ENCODE assay signal across 28 cellular contexts in genomic region chr13:53285896-53286430, GRCh38.
"Had no signal": no experiment of that assay in that cellular context is flagged by ENCODE, and none has a peak within 500 bp of the region (broad histone marks: within the 10 kb centered on the region; RNA-seq: fewer than 3 reads in every experiment).

No MANE protein-coding gene starts in this region.

- H3K27ac ChIP-seq: adrenal gland, body of pancreas, colonic mucosa, epithelial cell of prostate, esophagus squamous epithelium, gastroesophageal sphincter, heart right ventricle had no signal

- H3K36me3 Mint-ChIP-seq: activated naive CD4-positive, alpha-beta T cell treated with anti-CD3 and anti-CD28 coated beads, Interleukin-2, amount 50 U/mL, for 24 hours; activated naive CD8-positive, alpha-beta T cell treated with anti-CD3 and anti-CD28 coated beads for 36 hours; WTC11 had no signal

- H3K27ac Mint-ChIP-seq: activated CD4-positive, alpha-beta memory T cell treated with anti-CD3 and anti-CD28 coated beads, Interleukin-2, amount 10 ng/mL, durations not matched to agents 7 days and 5 days; activated CD4-positive, alpha-beta T cell treated with anti-CD3 and anti-CD28 coated beads, Interleukin-2, amount 10 ng/mL, durations not matched to agents 7 days and 5 days; activated naive CD4-positive, alpha-beta T cell treated with anti-CD3 and anti-CD28 coated beads, Interleukin-2, amount 50 U/mL, for 24 hours; activated naive CD8-positive, alpha-beta T cell treated with anti-CD3 and anti-CD28 coated beads for 36 hours; activated naive CD8-positive, alpha-beta T cell treated with anti-CD3 and anti-CD28 coated beads, Interleukin-2, amount 50 U/mL, for 24 hours; activated T-cell treated with anti-CD3 and anti-CD28 coated beads, Interleukin-2, amount 50 U/mL, for 24 hours; activated T-cell treated with anti-CD3 and anti-CD28 coated beads, Interleukin-2, amount 50 U/mL, for 72 hours; WTC11 had no signal

- H3K27me3 Mint-ChIP-seq: activated CD4-positive, alpha-beta memory T cell treated with anti-CD3 and anti-CD28 coated beads, Interleukin-2, amount 10 ng/mL, durations not matched to agents 7 days and 5 days; activated CD4-positive, alpha-beta T cell treated with anti-CD3 and anti-CD28 coated beads, Interleukin-2, amount 10 ng/mL, durations not matched to agents 7 days and 5 days; activated naive CD4-positive, alpha-beta T cell treated with anti-CD3 and anti-CD28 coated beads, Interleukin-2, amount 50 U/mL, for 24 hours; activated naive CD8-positive, alpha-beta T cell treated with anti-CD3 and anti-CD28 coated beads for 36 hours; activated naive CD8-positive, alpha-beta T cell treated with anti-CD3 and anti-CD28 coated beads, Interleukin-2, amount 50 U/mL, for 24 hours; activated T-cell treated with anti-CD3 and anti-CD28 coated beads, Interleukin-2, amount 50 U/mL, for 24 hours had no signal

- H3K4me1 Mint-ChIP-seq: activated CD4-positive, alpha-beta memory T cell treated with anti-CD3 and anti-CD28 coated beads, Interleukin-2, amount 10 ng/mL, durations not matched to agents 7 days and 5 days; activated CD4-positive, alpha-beta T cell treated with anti-CD3 and anti-CD28 coated beads, Interleukin-2, amount 10 ng/mL, durations not matched to agents 7 days and 5 days; activated naive CD4-positive, alpha-beta T cell treated with anti-CD3 and anti-CD28 coated beads, Interleukin-2, amount 50 U/mL, for 24 hours; activated naive CD8-positive, alpha-beta T cell treated with anti-CD3 and anti-CD28 coated beads for 36 hours; activated naive CD8-positive, alpha-beta T cell treated with anti-CD3 and anti-CD28 coated beads, Interleukin-2, amount 50 U/mL, for 24 hours; WTC11 had no signal

- H3K4me3 ChIP-seq: adrenal gland, body of pancreas, colonic mucosa, esophagus squamous epithelium, gastroesophageal sphincter, heart right ventricle had no signal

- DNase-seq: activated CD4-positive, alpha-beta memory T cell treated with anti-CD3 and anti-CD28 coated beads, Interleukin-2, amount 10 ng/mL, durations not matched to agents 7 days and 5 days; activated CD4-positive, alpha-beta T cell treated with anti-CD3 and anti-CD28 coated beads for 1 hour; activated CD4-positive, alpha-beta T cell treated with anti-CD3 and anti-CD28 coated beads for 4 hours; activated CD4-positive, alpha-beta T cell treated with anti-CD3 and anti-CD28 coated beads, Interleukin-2, amount 10 ng/mL, durations not matched to agents 7 days and 5 days; activated CD4-positive, alpha-beta T cell treated with anti-CD3 and anti-CD28 coated beads, Interleukin-2, amount 50 U/mL, for 4 hours; activated CD8-positive, alpha-beta memory T cell treated with anti-CD3 and anti-CD28 coated beads, Interleukin-2, amount 50 U/mL, for 48 hours; activated gamma-delta T cell; activated naive CD4-positive, alpha-beta T cell treated with Interleukin-2 at 50 U/mL for 16 hours; activated naive CD8-positive, alpha-beta T cell treated with anti-CD3 and anti-CD28 coated beads for 36 hours; activated naive CD8-positive, alpha-beta T cell treated with anti-CD3 and anti-CD28 coated beads, Interleukin-2, amount 50 U/mL, for 24 hours; activated T-cell treated with anti-CD3 and anti-CD28 coated beads for 4 hours; activated T-cell treated with anti-CD3 and anti-CD28 coated beads, Interleukin-2, amount 50 U/mL, for 24 hours; activated T-cell treated with anti-CD3 and anti-CD28 coated beads, Interleukin-2, amount 50 U/mL, for 72 hours; adrenal gland; amygdala; aorta; body of pancreas; caudate nucleus; colonic mucosa; effector CD8-positive, alpha-beta T cell; esophagus squamous epithelium; foreskin melanocyte; heart right ventricle; T-helper 2 cell had no signal

- H3K9me3 Mint-ChIP-seq: activated CD4-positive, alpha-beta memory T cell treated with anti-CD3 and anti-CD28 coated beads, Interleukin-2, amount 10 ng/mL, durations not matched to agents 7 days and 5 days; activated CD4-positive, alpha-beta T cell treated with anti-CD3 and anti-CD28 coated beads, Interleukin-2, amount 10 ng/mL, durations not matched to agents 7 days and 5 days; activated naive CD8-positive, alpha-beta T cell treated with anti-CD3 and anti-CD28 coated beads for 36 hours; activated naive CD8-positive, alpha-beta T cell treated with anti-CD3 and anti-CD28 coated beads, Interleukin-2, amount 50 U/mL, for 24 hours; activated T-cell treated with anti-CD3 and anti-CD28 coated beads, Interleukin-2, amount 50 U/mL, for 24 hours; WTC11 had no signal

- H3K9me3 ChIP-seq: adrenal gland, body of pancreas, colonic mucosa, esophagus squamous epithelium, gastroesophageal sphincter, heart right ventricle had no signal

- H3K27me3 ChIP-seq: adrenal gland, body of pancreas, colonic mucosa, esophagus squamous epithelium had no signal

- H3K4me3 Mint-ChIP-seq: activated CD4-positive, alpha-beta memory T cell treated with anti-CD3 and anti-CD28 coated beads, Interleukin-2, amount 10 ng/mL, durations not matched to agents 7 days and 5 days; activated CD4-positive, alpha-beta T cell treated with anti-CD3 and anti-CD28 coated beads, Interleukin-2, amount 10 ng/mL, durations not matched to agents 7 days and 5 days; activated naive CD4-positive, alpha-beta T cell treated with anti-CD3 and anti-CD28 coated beads, Interleukin-2, amount 50 U/mL, for 24 hours; activated naive CD8-positive, alpha-beta T cell treated with anti-CD3 and anti-CD28 coated beads for 36 hours; activated naive CD8-positive, alpha-beta T cell treated with anti-CD3 and anti-CD28 coated beads, Interleukin-2, amount 50 U/mL, for 24 hours; activated T-cell treated with anti-CD3 and anti-CD28 coated beads, Interleukin-2, amount 50 U/mL, for 24 hours; activated T-cell treated with anti-CD3 and anti-CD28 coated beads, Interleukin-2, amount 50 U/mL, for 72 hours; WTC11 had no signal

- H3K4me1 ChIP-seq: adrenal gland, body of pancreas, colonic mucosa, esophagus squamous epithelium, gastroesophageal sphincter, heart right ventricle had no signal

- H3K36me3 ChIP-seq: adrenal gland, colonic mucosa, esophagus squamous epithelium, gastroesophageal sphincter, heart right ventricle had no signal
